21 cellular contexts compared by ENCODE assay signal in genomic region chr10:123529146-123529760, GRCh38.
DNase-seq lines count a peak whose midpoint lies in the region; ATAC-seq and TF ChIP-seq lines count a peak whose summit lies in the region.
"Had no signal": no experiment of that assay in that cellular context is flagged by ENCODE, and none has a peak within 500 bp of the region (broad histone marks: within the 10 kb centered on the region; RNA-seq: fewer than 3 reads in every experiment).

No MANE protein-coding gene starts in this region.

- TF ChIP-seq CTCF in vagina (IDR thresholded peaks at IDR 0.05): no peak

- TF ChIP-seq POLR2A in vagina (IDR thresholded peaks at IDR 0.05): no peak

- peaks cover 14% of the 10 kb centered on the region for H3K27me3 Mint-ChIP-seq in activated CD8-positive, alpha-beta memory T cell treated with anti-CD3 and anti-CD28 coated beads, Interleukin-2, amount 10 ng/mL, durations not matched to agents 7 days and 5 days

- H3K27me3 ChIP-seq in vagina: no peaks in the 10 kb centered on the region
- H3K27me3 ChIP-seq: MG63 had no signal

- H3K4me3 Mint-ChIP-seq in activated CD8-positive, alpha-beta memory T cell treated with anti-CD3 and anti-CD28 coated beads, Interleukin-2, amount 10 ng/mL, durations not matched to agents 7 days and 5 days: no peak overlapping the region
- H3K4me3 Mint-ChIP-seq: H9 had no signal

- no peaks in the 10 kb centered on the region for H3K9me3 ChIP-seq in vagina
- H3K9me3 ChIP-seq: MG63 had no signal

- H3K36me3 ChIP-seq in vagina: no peaks in the 10 kb centered on the region
- H3K36me3 ChIP-seq: MG63 had no signal

- no peak overlapping the region for H3K4me3 ChIP-seq in vagina
- H3K4me3 ChIP-seq: GM23248, K562, MG63 had no signal

- CTCF ChIA-PET in activated CD8-positive, alpha-beta memory T cell treated with anti-CD3 and anti-CD28 coated beads, Interleukin-2, amount 10 ng/mL, durations not matched to agents 7 days and 5 days (lab: Charles Lee): no interaction called here

- H3K4me1 Mint-ChIP-seq in activated CD8-positive, alpha-beta memory T cell treated with anti-CD3 and anti-CD28 coated beads, Interleukin-2, amount 10 ng/mL, durations not matched to agents 7 days and 5 days: no peaks in the 10 kb centered on the region

- peaks cover 2% of the 10 kb centered on the region for H3K9me3 Mint-ChIP-seq in activated CD8-positive, alpha-beta memory T cell treated with anti-CD3 and anti-CD28 coated beads, Interleukin-2, amount 10 ng/mL, durations not matched to agents 7 days and 5 days (ENCODE audit: low read depth)

- H3K27ac Mint-ChIP-seq in activated CD8-positive, alpha-beta memory T cell treated with anti-CD3 and anti-CD28 coated beads, Interleukin-2, amount 10 ng/mL, durations not matched to agents 7 days and 5 days: no peak overlapping the region
- H3K27ac Mint-ChIP-seq: H9 had no signal

- H3K27ac ChIP-seq in vagina: no peak overlapping the region
- H3K27ac ChIP-seq: GM23248 had no signal

- ATAC-seq in activated CD8-positive, alpha-beta memory T cell treated with anti-CD3 and anti-CD28 coated beads, Interleukin-2, amount 10 ng/mL, durations not matched to agents 7 days and 5 days: no peak
- ATAC-seq in left lobe of liver: no peak
- ATAC-seq: K562, PC-3 had no signal

- H3K4me1 ChIP-seq in vagina: no peaks in the 10 kb centered on the region

- intact Hi-C loops in vagina (cut with DNase I): no loop called here

- no peaks in the 10 kb centered on the region for H3K36me3 Mint-ChIP-seq in activated CD8-positive, alpha-beta memory T cell treated with anti-CD3 and anti-CD28 coated beads, Interleukin-2, amount 10 ng/mL, durations not matched to agents 7 days and 5 days

- peak; percentile 26 for DNase-seq in activated CD8-positive, alpha-beta memory T cell treated with anti-CD3 and anti-CD28 coated beads for 24 hours
- DNase-seq in activated CD8-positive, alpha-beta memory T cell treated with anti-CD3 and anti-CD28 coated beads, Interleukin-2, amount 10 ng/mL, durations not matched to agents 7 days and 5 days: no peak
- DNase-seq in SK-N-DZ (ENCODE audit: low spot score) (peak; percentile 80), left lobe of liver (ENCODE audit: low spot score) (peak; percentile 33), vagina (ENCODE audit: extremely low spot score in 2 of 2) (peak; percentile 60 to 87), D341Med (ENCODE audit: low spot score) (no peak), DMS79 (lab: John Stamatoyannopoulos, UW) (no peak)
- DNase-seq: AML-193, GM23248, H9, MG63, NCI-H1092, NCI-H1436, NCI-H187 treated with DMSO at 0.1 percent for 48 hours, NCI-H2107, NCI-H446 treated with DMSO at 0.1 percent for 48 hours, NCI-H526 treated with DMSO at 0.1 percent for 48 hours, PC-3, RPMI8226, SIG-M5 had no signal

Comparison
In these comparisons a context has a peak if more than half of its experiments do, and no peak if none do; other contexts are left out.
1. DNase-seq: peak in activated CD8-positive, alpha-beta memory T cell treated with anti-CD3 and anti-CD28 coated beads for 24 hours (single experiment), SK-N-DZ (single experiment), left lobe of liver (single experiment) and vagina (2 of 2); none in activated CD8-positive, alpha-beta memory T cell treated with anti-CD3 and anti-CD28 coated beads, Interleukin-2, amount 10 ng/mL, durations not matched to agents 7 days and 5 days (single experiment), D341Med (single experiment) and DMS79 (single experiment).